8 cellular contexts compared by ENCODE assay signal in the genomic region with DNA sequence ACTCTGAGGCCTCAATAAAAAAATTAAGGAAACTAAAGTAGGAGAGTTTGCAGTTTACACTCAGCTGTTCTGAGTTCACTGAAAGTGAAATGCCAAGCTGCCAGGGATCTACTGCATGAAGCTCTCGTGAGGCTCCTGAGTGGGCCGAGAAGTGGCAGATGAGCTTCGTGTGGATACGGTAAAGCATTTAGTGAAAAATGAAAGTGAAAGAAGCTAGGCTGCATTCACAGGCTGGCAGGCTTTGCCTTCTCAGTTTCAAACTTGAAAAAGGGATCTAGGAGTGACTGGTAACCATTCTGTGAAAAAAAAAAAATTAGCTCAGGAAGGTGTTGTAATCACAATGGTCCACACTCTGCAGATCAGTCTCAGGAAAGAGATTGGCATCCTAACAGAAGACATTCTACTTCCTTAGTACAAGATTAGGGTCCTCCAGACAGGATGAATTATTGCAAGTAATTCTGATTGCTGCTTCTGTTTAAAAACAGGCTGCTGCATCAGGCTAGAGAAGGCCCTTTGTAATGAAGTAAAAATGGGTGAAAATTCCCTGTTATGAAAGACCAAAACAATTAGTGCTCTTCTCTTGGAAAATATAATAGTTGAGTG.
A peak's percentile ranks its signal among the peaks of the same experiment; 100 is the strongest.
DNase-seq lines count a peak whose midpoint lies in the region; ATAC-seq and TF ChIP-seq lines count a peak whose summit lies in the region.

No MANE protein-coding gene starts in this region.

- H3K9me2 ChIP-seq in OCI-LY7 (ENCODE audit: insufficient read depth, low read length) = no peaks in the 10 kb centered on the region

- BruUV-seq in OCI-LY7 (replicated peaks; lab: Mats Ljungman, UMichigan) = no TSS peak

- H3K27ac Mint-ChIP-seq in activated T-helper 17 cell treated with anti-CD3 and anti-CD28 coated beads, Interleukin-2, amount 50 U/mL, for 72 hours = peak overlapping the region; percentile 84

- no peaks in the 10 kb centered on the region for H3K36me3 Mint-ChIP-seq in activated T-helper 17 cell treated with anti-CD3 and anti-CD28 coated beads, Interleukin-2, amount 50 U/mL, for 72 hours (ENCODE audit: low read depth)

- H3K9me3 Mint-ChIP-seq in activated T-helper 17 cell treated with anti-CD3 and anti-CD28 coated beads, Interleukin-2, amount 50 U/mL, for 72 hours = no peaks in the 10 kb centered on the region

- H3K36me3 ChIP-seq in OCI-LY7 (ENCODE audit: insufficient read depth, low read length) = no peaks in the 10 kb centered on the region

- CTCF ChIA-PET in OCI-LY7 (lab: Charles Lee; ENCODE audit: unreplicated experiment) = no interaction called here

- peak; percentile 61 for DNase-seq in AG10803 (ENCODE audit: low read depth)
- DNase-seq in OCI-LY7 (ENCODE audit: low spot score) = peak; percentile 52
- peak; percentile 33 for DNase-seq in germinal center (ENCODE audit: low spot score)
- DNase-seq in sciatic nerve (ENCODE audit: low spot score) = peak; percentile 55
- no peak for DNase-seq in cerebellar nuclear complex (lab: John Stamatoyannopoulos, UW)

- H3K4me3 ChIP-seq in AG10803 (ENCODE audit: low read length) = peak overlapping the region; percentile 35
- peak overlapping the region; percentile 21 for H3K4me3 ChIP-seq in OCI-LY7 (ENCODE audit: low read depth, low read length, poor library complexity, severe bottlenecking)

- H3K4me3 Mint-ChIP-seq in activated T-helper 17 cell treated with anti-CD3 and anti-CD28 coated beads, Interleukin-2, amount 50 U/mL, for 72 hours = peak overlapping the region; percentile 82

- H3K27ac ChIP-seq in OCI-LY7 (ENCODE audit: low read depth, low read length, poor library complexity, severe bottlenecking) = no peak overlapping the region

- ATAC-seq in GM19025 (IDR thresholded peaks at IDR 0.05; ENCODE audit: low read depth, unreplicated experiment) (peak; percentile 99), HG03139 (IDR thresholded peaks at IDR 0.05; ENCODE audit: unreplicated experiment) (peak; percentile 99), sciatic nerve (peak; percentile 94)
- peak; percentile 98 for ATAC-seq in activated T-helper 17 cell treated with anti-CD3 and anti-CD28 coated beads, Interleukin-2, amount 50 U/mL, for 72 hours (replicated peaks)

- intact Hi-C loops in OCI-LY7 (cut with micrococcal nuclease; ENCODE audit: unreplicated experiment) = no loop called here
- intact Hi-C loops in sciatic nerve (cut with DNase I) = no loop called here

- H3K27me3 Mint-ChIP-seq in activated T-helper 17 cell treated with anti-CD3 and anti-CD28 coated beads, Interleukin-2, amount 50 U/mL, for 72 hours = no peaks in the 10 kb centered on the region

- TF ChIP-seq CTCF in AG10803 (conservative IDR thresholded peaks at IDR 0.05; ENCODE audit: low read length) (no peak), OCI-LY7 (conservative IDR thresholded peaks at IDR 0.05; ENCODE audit: low read length) (no peak)

- POLR2A ChIA-PET in OCI-LY7 (lab: Charles Lee) = interaction anchor here (0.6 to 1.3 kb wide), 2 partner anchors 18 to 401 kb away, joined by 3 read pairs; no protein-coding TSS in a partner anchor

- H3K4me1 Mint-ChIP-seq in activated T-helper 17 cell treated with anti-CD3 and anti-CD28 coated beads, Interleukin-2, amount 50 U/mL, for 72 hours = no peaks in the 10 kb centered on the region

- H4K20me1 ChIP-seq in OCI-LY7 (ENCODE audit: insufficient read depth, low read length) = no peaks in the 10 kb centered on the region

- H3K9me3 ChIP-seq in OCI-LY7 (ENCODE audit: low read length) = no peaks in the 10 kb centered on the region

- H3K79me2 ChIP-seq in OCI-LY7 (ENCODE audit: insufficient read depth, low read depth, low read length) = no peaks in the 10 kb centered on the region

- H3K4me2 ChIP-seq in OCI-LY7 (ENCODE audit: low read length) = peak overlapping the region; percentile 70

- peaks cover 12% of the 10 kb centered on the region for H3K4me1 ChIP-seq in OCI-LY7 (ENCODE audit: insufficient read depth, low read length, poor library complexity, severe bottlenecking)

- H2AFZ ChIP-seq in OCI-LY7 (ENCODE audit: low read length) = peak overlapping the region; percentile 78

Comparison
In these comparisons a context has a peak if more than half of its experiments do, and no peak if none do; other contexts are left out.
1. DNase-seq: peak in AG10803 (single experiment), OCI-LY7 (single experiment), germinal center (single experiment) and sciatic nerve (single experiment); none in cerebellar nuclear complex (0 of 2).
2. Peak in every context shown above with its lines, with median percentiles within 50 percentile points of each other: ATAC-seq.